ENCODE assay signal across 8 cellular contexts in genomic region chr19:1470864-1471513, GRCh38. TPM values are rescaled to one million over a fixed set of nuclear protein-coding genes. Genes with fewer than 3 reads are reported as not detected.
A peak's percentile ranks its signal among the peaks of the same experiment; 100 is the strongest.
DNase-seq lines count a peak whose midpoint lies in the region; ATAC-seq and TF ChIP-seq lines count a peak whose summit lies in the region.

No MANE protein-coding gene starts in this region.

- H3K9me3 ChIP-seq in SK-N-MC (ENCODE audit: low read depth, low read length): no peaks in the 10 kb centered on the region
- H3K9me3 ChIP-seq in skeletal muscle satellite cell (replicated peaks; ENCODE audit: low read length): no peaks in the 10 kb centered on the region

- H3K27ac ChIP-seq in SK-N-MC (no peak overlapping the region), foreskin keratinocyte (no peak overlapping the region)

- TF ChIP-seq CTCF in foreskin keratinocyte (conservative IDR thresholded peaks at IDR 0.05) (no peak), GM13976 (IDR thresholded peaks at IDR 0.05; ENCODE audit: borderline replicate concordance, control extremely low read depth, extremely low read depth, insufficient read depth, missing control alignments) (no peak)

- DNase-seq in NCI-H1417 (lab: John Stamatoyannopoulos, UW): peak; percentile 38 to 69 (median 65)
- no peak for DNase-seq in NCI-H1417 treated with DMSO at 0.1 percent for 48 hours (lab: John Stamatoyannopoulos, UW)
- no peak for DNase-seq in SK-N-MC (ENCODE audit: low read depth, low spot score)
- no peak for DNase-seq in foreskin keratinocyte
- no peak for DNase-seq in GM13976 (ENCODE audit: low spot score)
- DNase-seq in NCI-H1436 (lab: John Stamatoyannopoulos, UW): no peak

- ATAC-seq in foreskin keratinocyte (peak; percentile 18), GM18870 (IDR thresholded peaks at IDR 0.05; ENCODE audit: unreplicated experiment) (no peak)

- H3K4me1 ChIP-seq in foreskin keratinocyte (no peaks in the 10 kb centered on the region), skeletal muscle satellite cell (ENCODE audit: control insufficient read depth, insufficient read depth, low read length) (peaks cover 32% of the 10 kb centered on the region)

- H3K27me3 ChIP-seq in foreskin keratinocyte (peaks cover 57% of the 10 kb centered on the region), skeletal muscle satellite cell (ENCODE audit: control insufficient read depth, insufficient read depth, low read length) (peaks cover 50% of the 10 kb centered on the region)

- in situ Hi-C loops in GM13976 (cut with MboI; ENCODE audit: low sequenced_read_pairs, unreplicated experiment): no loop called here

- H3K4me3 ChIP-seq in SK-N-MC (peak overlapping the region; percentile 60), skeletal muscle satellite cell (ENCODE audit: low read length) (peak overlapping the region; percentile 47)

- H3K4me2 ChIP-seq in skeletal muscle satellite cell (ENCODE audit: low read length): peak overlapping the region; percentile 81

- H3K36me3 ChIP-seq in SK-N-MC (ENCODE audit: insufficient read depth, low read length) (no peaks in the 10 kb centered on the region), skeletal muscle satellite cell (ENCODE audit: insufficient read depth, low read length) (no peaks in the 10 kb centered on the region)

- H3K9ac ChIP-seq in SK-N-MC (ENCODE audit: insufficient read length) (no peak overlapping the region), skeletal muscle satellite cell (ENCODE audit: low read depth, low read length) (no peak overlapping the region)

RNA-seq across cellular contexts. Expression of gene C19orf25, which starts 8.0 kb away (rescaled TPM):
- 29.5 and 34.9 TPM in 2 replicates for total RNA-seq in foreskin keratinocyte
- polyA plus RNA-seq in foreskin keratinocyte: 40.3 and 43.0 TPM in 2 replicates
- 25.3 and 32.4 TPM in 2 replicates for total RNA-seq in skeletal muscle satellite cell (2012; rRNA removed)

RNA-seq across cellular contexts. Expression of gene PCSK4, which starts 19.2 kb away (rescaled TPM):
- 0.78 and 0.92 TPM in 2 replicates for total RNA-seq in foreskin keratinocyte
- 1.0 and 1.1 TPM in 2 replicates for polyA plus RNA-seq in foreskin keratinocyte
- 0.87 and 2.8 TPM in 2 replicates for total RNA-seq in skeletal muscle satellite cell (2012; rRNA removed)

RNA-seq across cellular contexts. Expression of gene REEP6, which starts 20.0 kb away (rescaled TPM):
- total RNA-seq in foreskin keratinocyte: 1.1 and 1.4 TPM in 2 replicates
- 1.8 and 2.1 TPM in 2 replicates for polyA plus RNA-seq in foreskin keratinocyte
- total RNA-seq in skeletal muscle satellite cell (2012; rRNA removed): 3.0 and 3.3 TPM in 2 replicates

RNA-seq across cellular contexts. Expression of gene APC2, which starts 21.1 kb away (rescaled TPM):
- total RNA-seq in foreskin keratinocyte: 0.07 and 0.10 TPM in 2 replicates
- 0.03 and 0.08 TPM in 2 replicates for polyA plus RNA-seq in foreskin keratinocyte
- total RNA-seq in skeletal muscle satellite cell (2012; rRNA removed): under 0.01 and 0.51 TPM in 2 replicates

RNA-seq across cellular contexts. Expression of gene RPS15, which starts 32.8 kb away (rescaled TPM):
- total RNA-seq in foreskin keratinocyte: 1,634 and 1,826 TPM in 2 replicates
- 2,421 and 2,717 TPM in 2 replicates for polyA plus RNA-seq in foreskin keratinocyte
- 803 and 928 TPM in 2 replicates for total RNA-seq in skeletal muscle satellite cell (2012; rRNA removed)

Comparison
In these comparisons a context has a peak if more than half of its experiments do, and no peak if none do; other contexts are left out.
1. DNase-seq: peak in NCI-H1417 (3 of 3); none in NCI-H1417 treated with DMSO at 0.1 percent for 48 hours (single experiment), SK-N-MC (single experiment), foreskin keratinocyte (0 of 2), GM13976 (single experiment) and NCI-H1436 (single experiment).